In the genomic region with DNA sequence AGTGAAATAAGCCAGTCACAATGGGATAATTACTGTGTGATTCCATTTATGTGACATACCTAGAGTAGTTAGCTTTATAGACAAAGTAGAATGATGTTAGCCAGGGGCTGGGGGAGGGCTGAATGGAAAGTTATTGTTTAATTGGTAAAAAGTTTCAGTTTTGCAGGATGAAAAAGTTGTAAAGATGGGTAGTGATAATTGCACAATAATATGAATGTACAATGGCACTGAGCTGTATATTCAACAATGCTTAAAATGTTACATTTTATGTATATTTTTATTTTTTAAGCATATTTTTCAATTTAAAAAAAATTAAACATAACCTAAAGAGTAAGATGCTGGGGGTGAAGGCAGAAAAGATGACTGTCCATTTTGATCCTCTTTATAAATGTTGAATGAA, we compare ENCODE assay signal across 34 cellular contexts.
"Had no signal": no experiment of that assay in that cellular context is flagged by ENCODE, and none has a peak within 500 bp of the region (broad histone marks: within the 10 kb centered on the region; RNA-seq: fewer than 3 reads in every experiment).

No MANE protein-coding gene starts in this region.

- H3K27me3 ChIP-seq: ascending aorta had no signal

- DNase-seq: activated B cell treated with CpG ODN at 0.5 μM for 24 hours; activated CD4-positive, alpha-beta memory T cell treated with anti-CD3 and anti-CD28 coated beads for 36 hours; activated CD4-positive, alpha-beta T cell treated with anti-CD3 and anti-CD28 coated beads for 4 hours; activated CD4-positive, alpha-beta T cell treated with anti-CD3 and anti-CD28 coated beads, Interleukin-2, amount 10 ng/mL, durations not matched to agents 24 days and 14 days; activated CD4-positive, alpha-beta T cell treated with anti-CD3 and anti-CD28 coated beads, Interleukin-2, amount 50 U/mL, for 1 hour; activated CD4-positive, alpha-beta T cell treated with anti-CD3 and anti-CD28 coated beads, Interleukin-2, amount 50 U/mL, for 4 hours; activated CD4-positive, CD25-positive, alpha-beta regulatory T cell treated with anti-CD3 and anti-CD28 coated beads, Interleukin-2, amount 50 U/mL, for 72 hours; activated CD8-positive, alpha-beta memory T cell treated with anti-CD3 and anti-CD28 coated beads, Interleukin-2, amount 50 U/mL, for 4 hours; activated CD8-positive, alpha-beta T cell treated with anti-CD3 and anti-CD28 coated beads for 36 hours; activated effector memory CD4-positive, alpha-beta T cell treated with Interleukin-2 at 50 U/mL for 16 hours; activated gamma-delta T cell; activated naive CD4-positive, alpha-beta T cell treated with anti-CD3 and anti-CD28 coated beads, Interleukin-2, amount 10 ng/mL, durations not matched to agents 7 days and 5 days; activated naive CD4-positive, alpha-beta T cell treated with Interleukin-2 at 50 U/mL for 16 hours; activated naive CD8-positive, alpha-beta T cell treated with anti-CD3 and anti-CD28 coated beads, Interleukin-2, amount 10 ng/mL, durations not matched to agents 7 days and 5 days; activated naive CD8-positive, alpha-beta T cell treated with anti-CD3 and anti-CD28 coated beads, Interleukin-2, amount 50 U/mL, for 24 hours; activated T-cell treated with anti-CD3 and anti-CD28 coated beads for 4 hours; activated T-cell treated with anti-CD3 and anti-CD28 coated beads, Interleukin-2, amount 50 U/mL, for 1 hour; activated T-cell treated with anti-CD3 and anti-CD28 coated beads, Interleukin-2, amount 50 U/mL, for 4 hours; activated T-cell treated with anti-CD3 and anti-CD28 coated beads, Interleukin-2, amount 50 U/mL, for 72 hours; amygdala; anterior cingulate cortex; central memory CD4-positive, alpha-beta T cell; T-helper 1 cell; T-helper 2 cell; T-helper 9 cell had no signal

- H3K4me3 Mint-ChIP-seq: activated B cell treated with CpG ODN at 0.5 μM for 24 hours; activated CD4-positive, alpha-beta memory T cell treated with anti-CD3 and anti-CD28 coated beads for 36 hours; activated CD4-positive, alpha-beta T cell treated with anti-CD3 and anti-CD28 coated beads, Interleukin-2, amount 10 ng/mL, durations not matched to agents 24 days and 14 days; activated CD8-positive, alpha-beta T cell treated with anti-CD3 and anti-CD28 coated beads for 36 hours; activated naive CD4-positive, alpha-beta T cell treated with anti-CD3 and anti-CD28 coated beads, Interleukin-2, amount 10 ng/mL, durations not matched to agents 7 days and 5 days; activated naive CD4-positive, alpha-beta T cell treated with anti-CD3 and anti-CD28 coated beads, Interleukin-2, amount 50 U/mL, for 24 hours; activated naive CD8-positive, alpha-beta T cell; activated naive CD8-positive, alpha-beta T cell treated with anti-CD3 and anti-CD28 coated beads, Interleukin-2, amount 10 ng/mL, durations not matched to agents 7 days and 5 days; activated naive CD8-positive, alpha-beta T cell treated with anti-CD3 and anti-CD28 coated beads, Interleukin-2, amount 50 U/mL, for 24 hours; activated T-cell treated with anti-CD3 and anti-CD28 coated beads, Interleukin-2, amount 50 U/mL, for 4 hours; activated T-cell treated with anti-CD3 and anti-CD28 coated beads, Interleukin-2, amount 50 U/mL, for 72 hours; brain; T-helper 1 cell treated with Interleukin-12 subunit alpha and Interleukin-12 subunit beta and Interleukin-4 antibody, amounts not matched to agents 30 μg/mL and 1 μg/mL, for 36 hours; T-helper 2 cell treated with Interferon-gamma antibody and Interleukin-4, amounts not matched to agents 5 μg/mL and 100 μg/mL, for 36 hours had no signal

- H3K9me3 ChIP-seq: ascending aorta had no signal

- ATAC-seq: activated CD8-positive, alpha-beta T cell treated with anti-CD3 and anti-CD28 coated beads for 36 hours; activated naive CD8-positive, alpha-beta T cell treated with anti-CD3 and anti-CD28 coated beads, Interleukin-2, amount 50 U/mL, for 24 hours; activated T-cell treated with anti-CD3 and anti-CD28 coated beads, Interleukin-2, amount 50 U/mL, for 4 hours; activated T-cell treated with anti-CD3 and anti-CD28 coated beads, Interleukin-2, amount 50 U/mL, for 72 hours had no signal

- H3K27me3 Mint-ChIP-seq: activated B cell treated with CpG ODN at 0.5 μM for 24 hours; activated CD4-positive, alpha-beta memory T cell treated with anti-CD3 and anti-CD28 coated beads for 36 hours; activated CD4-positive, alpha-beta T cell treated with anti-CD3 and anti-CD28 coated beads, Interleukin-2, amount 10 ng/mL, durations not matched to agents 24 days and 14 days; activated CD8-positive, alpha-beta T cell treated with anti-CD3 and anti-CD28 coated beads for 36 hours; activated naive CD4-positive, alpha-beta T cell treated with anti-CD3 and anti-CD28 coated beads, Interleukin-2, amount 10 ng/mL, durations not matched to agents 7 days and 5 days; activated naive CD4-positive, alpha-beta T cell treated with anti-CD3 and anti-CD28 coated beads, Interleukin-2, amount 50 U/mL, for 24 hours; activated naive CD8-positive, alpha-beta T cell; activated naive CD8-positive, alpha-beta T cell treated with anti-CD3 and anti-CD28 coated beads, Interleukin-2, amount 10 ng/mL, durations not matched to agents 7 days and 5 days; activated naive CD8-positive, alpha-beta T cell treated with anti-CD3 and anti-CD28 coated beads, Interleukin-2, amount 50 U/mL, for 24 hours; brain had no signal

- FAIRE-seq: TTC549 had no signal

- H3K36me3 ChIP-seq: ascending aorta had no signal

- H3K4me3 ChIP-seq: ascending aorta had no signal

- H3K4me1 ChIP-seq: ascending aorta had no signal

- H3K27ac ChIP-seq: ascending aorta, VCaP had no signal

- H3K4me1 Mint-ChIP-seq: activated naive CD4-positive, alpha-beta T cell treated with anti-CD3 and anti-CD28 coated beads, Interleukin-2, amount 10 ng/mL, durations not matched to agents 7 days and 5 days; brain had no signal

- H3K9me3 Mint-ChIP-seq: activated B cell treated with CpG ODN at 0.5 μM for 24 hours; activated CD4-positive, alpha-beta memory T cell treated with anti-CD3 and anti-CD28 coated beads for 36 hours; activated naive CD8-positive, alpha-beta T cell treated with anti-CD3 and anti-CD28 coated beads, Interleukin-2, amount 50 U/mL, for 24 hours; activated T-cell treated with anti-CD3 and anti-CD28 coated beads, Interleukin-2, amount 50 U/mL, for 4 hours; activated T-helper 2 cell treated with anti-CD3 and anti-CD28 coated beads, Interferon-gamma antibody, Interleukin-2, Interleukin-4, amounts not matched to agents 10 μg/mL and 5 μg/mL and 100 μg/mL, durations not matched to agents 14 hours and 24 hours and 36 hours; T-helper 1 cell treated with Interleukin-12 subunit alpha and Interleukin-12 subunit beta and Interleukin-4 antibody, amounts not matched to agents 30 μg/mL and 1 μg/mL, for 36 hours; T-helper 2 cell treated with Interferon-gamma antibody and Interleukin-4, amounts not matched to agents 5 μg/mL and 100 μg/mL, for 36 hours had no signal

- H3K27ac Mint-ChIP-seq: activated B cell treated with CpG ODN at 0.5 μM for 24 hours; activated CD4-positive, alpha-beta memory T cell treated with anti-CD3 and anti-CD28 coated beads for 36 hours; activated CD4-positive, alpha-beta T cell treated with anti-CD3 and anti-CD28 coated beads, Interleukin-2, amount 10 ng/mL, durations not matched to agents 24 days and 14 days; activated CD8-positive, alpha-beta T cell treated with anti-CD3 and anti-CD28 coated beads for 36 hours; activated naive CD4-positive, alpha-beta T cell treated with anti-CD3 and anti-CD28 coated beads, Interleukin-2, amount 10 ng/mL, durations not matched to agents 7 days and 5 days; activated naive CD4-positive, alpha-beta T cell treated with anti-CD3 and anti-CD28 coated beads, Interleukin-2, amount 50 U/mL, for 24 hours; activated naive CD8-positive, alpha-beta T cell; activated naive CD8-positive, alpha-beta T cell treated with anti-CD3 and anti-CD28 coated beads, Interleukin-2, amount 10 ng/mL, durations not matched to agents 7 days and 5 days; activated naive CD8-positive, alpha-beta T cell treated with anti-CD3 and anti-CD28 coated beads, Interleukin-2, amount 50 U/mL, for 24 hours; activated T-cell treated with anti-CD3 and anti-CD28 coated beads, Interleukin-2, amount 50 U/mL, for 72 hours; activated T-helper 2 cell treated with anti-CD3 and anti-CD28 coated beads, Interferon-gamma antibody, Interleukin-2, Interleukin-4, amounts not matched to agents 10 μg/mL and 5 μg/mL and 100 μg/mL, durations not matched to agents 14 hours and 24 hours and 36 hours; brain; T-helper 1 cell treated with Interleukin-12 subunit alpha and Interleukin-12 subunit beta and Interleukin-4 antibody, amounts not matched to agents 30 μg/mL and 1 μg/mL, for 36 hours; T-helper 2 cell treated with Interferon-gamma antibody and Interleukin-4, amounts not matched to agents 5 μg/mL and 100 μg/mL, for 36 hours had no signal
